In the genomic region with DNA sequence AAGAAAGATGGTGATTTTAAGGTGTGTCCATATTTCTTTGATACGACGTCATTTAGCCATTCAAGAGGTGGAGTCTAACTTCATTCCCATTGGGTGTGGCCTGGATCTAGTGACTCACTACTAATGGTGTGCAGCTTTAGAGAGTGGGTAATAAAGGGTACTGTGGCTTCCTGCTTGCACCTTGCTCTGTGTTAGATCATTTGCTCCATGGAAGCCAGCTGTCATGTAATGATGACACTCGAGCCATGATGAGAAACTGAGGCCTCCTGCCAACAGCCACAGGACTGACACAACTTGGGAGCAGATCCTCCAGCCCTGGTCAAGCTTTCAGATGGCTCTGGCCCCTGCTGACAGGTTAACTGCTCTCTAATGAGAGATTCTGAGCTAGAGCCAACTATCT, we compare ENCODE assay signal across 19 cellular contexts.
DNase-seq lines count a peak whose midpoint lies in the region; ATAC-seq and TF ChIP-seq lines count a peak whose summit lies in the region.
"Had no signal": no experiment of that assay in that cellular context is flagged by ENCODE, and none has a peak within 500 bp of the region (broad histone marks: within the 10 kb centered on the region; RNA-seq: fewer than 3 reads in every experiment).

No MANE protein-coding gene starts in this region.

- no peak overlapping the region for H3K9ac ChIP-seq in mammary epithelial cell (ENCODE audit: insufficient read depth, low read length)
- no peak overlapping the region for H3K9ac ChIP-seq in PC-3 (ENCODE audit: low read length)

- POLR2A ChIA-PET in MCF 10A (lab: Yijun Ruan, JAX) (no interaction called here), PC-3 (lab: Charles Lee; ENCODE audit: unreplicated experiment) (no interaction called here)

- intact Hi-C loops in MCF 10A (cut with micrococcal nuclease) (no loop called here), mammary epithelial cell (cut with micrococcal nuclease) (no loop called here), PC-3 (cut with micrococcal nuclease) (loop anchor here (5.0 kb wide), 1 partner anchor 169 kb away; no protein-coding TSS in a partner anchor), Right ventricle myocardium superior (cut with DNase I) (no loop called here)

- H3K36me3 ChIP-seq in mammary epithelial cell (ENCODE audit: insufficient read depth, low read length) (no peaks in the 10 kb centered on the region), PC-3 (ENCODE audit: low read depth, low read length) (no peaks in the 10 kb centered on the region)
- H3K36me3 ChIP-seq: SJSA1 had no signal

- H3K4me1 ChIP-seq in mammary epithelial cell (ENCODE audit: insufficient read depth, low read length) (no peaks in the 10 kb centered on the region), PC-3 (ENCODE audit: insufficient read depth, low read length) (peaks cover 18% of the 10 kb centered on the region)

- CTCF ChIA-PET in MCF 10A (lab: Yijun Ruan, JAX) (interaction anchor here (0.8 kb wide), 1 partner anchor 44 kb away, joined by 4 read pairs; no protein-coding TSS in a partner anchor), mammary epithelial cell (lab: Charles Lee; ENCODE audit: low non-redundant PET) (no interaction called here), PC-3 (lab: Charles Lee) (no interaction called here)

- ATAC-seq in PC-3, result no peak
- ATAC-seq in HG03378 (IDR thresholded peaks at IDR 0.05; ENCODE audit: unreplicated experiment), result no peak
- no peak for ATAC-seq in Right ventricle myocardium superior (ENCODE audit: poor library complexity)
- ATAC-seq: GM23338 had no signal

- in situ Hi-C loops in mammary epithelial cell (cut with MboI; ENCODE audit: low sequenced_read_pairs in 2 of 2), result no loop called here

- H3K79me2 ChIP-seq in mammary epithelial cell (ENCODE audit: insufficient read depth, low read length) (no peaks in the 10 kb centered on the region), PC-3 (ENCODE audit: low read length) (no peaks in the 10 kb centered on the region)

- H3K9me2 ChIP-seq in PC-3 (replicated peaks; ENCODE audit: low read length), result no peaks in the 10 kb centered on the region

- WGBS in mammary epithelial cell (ENCODE audit: low coverage, missing lambda C conversion rate), result 73% methylated on average over 3 of the region's 3 CpGs

- H2AFZ ChIP-seq in mammary epithelial cell (ENCODE audit: low read depth, low read length), result no peak overlapping the region
- no peak overlapping the region for H2AFZ ChIP-seq in PC-3 (ENCODE audit: low read length)
- H2AFZ ChIP-seq: GM23338 had no signal

- BruUV-seq in MCF 10A (replicated peaks; lab: Mats Ljungman, UMichigan), result no TSS peak
- BruUV-seq in mammary epithelial cell (replicated peaks; lab: Mats Ljungman, UMichigan), result no TSS peak
- no TSS peak for BruUV-seq in PC-3 (replicated peaks; lab: Mats Ljungman, UMichigan)

- H3K9me3 Mint-ChIP-seq in MCF 10A (ENCODE audit: unreplicated experiment), result no peaks in the 10 kb centered on the region
- H3K9me3 Mint-ChIP-seq: GM23338; T-helper 1 cell treated with Interleukin-12 subunit alpha and Interleukin-12 subunit beta and Interleukin-4 antibody, amounts not matched to agents 30 μg/mL and 1 μg/mL, for 36 hours had no signal

- H3K4me2 ChIP-seq in mammary epithelial cell (ENCODE audit: insufficient read depth, low read depth, low read length) (no peak overlapping the region), PC-3 (ENCODE audit: low read length) (no peak overlapping the region)
- H3K4me2 ChIP-seq: GM23338 had no signal

- H3K27ac ChIP-seq in mammary epithelial cell (ENCODE audit: insufficient read depth, low read depth, low read length) (no peak overlapping the region), PC-3 (ENCODE audit: low read length) (no peak overlapping the region)
- H3K27ac ChIP-seq: SJSA1 had no signal

- no peaks in the 10 kb centered on the region for H3F3A ChIP-seq in PC-3 (ENCODE audit: low read length, unreplicated experiment)

- no peaks in the 10 kb centered on the region for H3K36me3 Mint-ChIP-seq in MCF 10A (ENCODE audit: insufficient read depth, unreplicated experiment)
- H3K36me3 Mint-ChIP-seq: CD14-positive monocyte had no signal

- no peaks in the 10 kb centered on the region for H3K27me3 Mint-ChIP-seq in MCF 10A (ENCODE audit: insufficient read depth, unreplicated experiment)

- H3K27me3 ChIP-seq in mammary epithelial cell (ENCODE audit: insufficient read depth, low read length) (no peaks in the 10 kb centered on the region), PC-3 (ENCODE audit: low read length) (no peaks in the 10 kb centered on the region)
- H3K27me3 ChIP-seq: SJSA1 had no signal

- H3K4me3 Mint-ChIP-seq in MCF 10A (ENCODE audit: unreplicated experiment), result no peak overlapping the region
- H3K4me3 Mint-ChIP-seq: CD14-positive monocyte; GM23338; T-helper 1 cell treated with Interleukin-12 subunit alpha and Interleukin-12 subunit beta and Interleukin-4 antibody, amounts not matched to agents 30 μg/mL and 1 μg/mL, for 36 hours had no signal

- H3K9me3 ChIP-seq in mammary epithelial cell (replicated peaks; ENCODE audit: insufficient read depth, low read length) (no peaks in the 10 kb centered on the region), PC-3 (ENCODE audit: low read length) (no peaks in the 10 kb centered on the region)
- H3K9me3 ChIP-seq: SJSA1 had no signal

- no peak for TF ChIP-seq CTCF in MCF 10A (IDR thresholded peaks at IDR 0.05; ENCODE audit: unreplicated experiment)
- no peak for TF ChIP-seq CTCF in mammary epithelial cell (conservative IDR thresholded peaks at IDR 0.05 in 1 of 2, IDR thresholded peaks at IDR 0.05 in 1 of 2; ENCODE audit: extremely low read depth in 1 of 2, insufficient read depth in 1 of 2, low read depth in 1 of 2, low read length in 2 of 2)
- TF ChIP-seq CTCF in PC-3 (conservative IDR thresholded peaks at IDR 0.05; ENCODE audit: low read depth, low read length), result no peak

- H3K27ac Mint-ChIP-seq in MCF 10A (ENCODE audit: low read depth, unreplicated experiment), result no peak overlapping the region
- H3K27ac Mint-ChIP-seq: CD14-positive monocyte; GM23338; T-helper 1 cell treated with Interleukin-12 subunit alpha and Interleukin-12 subunit beta and Interleukin-4 antibody, amounts not matched to agents 30 μg/mL and 1 μg/mL, for 36 hours had no signal

- peaks cover 5% of the 10 kb centered on the region for H3K4me1 Mint-ChIP-seq in MCF 10A (ENCODE audit: insufficient read depth, unreplicated experiment)
- H3K4me1 Mint-ChIP-seq: CD14-positive monocyte, GM23338 had no signal

- no peaks in the 10 kb centered on the region for H4K20me1 ChIP-seq in mammary epithelial cell (ENCODE audit: insufficient read depth, low read length)
- H4K20me1 ChIP-seq in PC-3 (ENCODE audit: low read length), result no peaks in the 10 kb centered on the region

- dilution Hi-C loops in mammary epithelial cell (cut with HindIII; ENCODE audit: low sequenced_read_pairs), result no loop called here

- H3K4me3 ChIP-seq in mammary epithelial cell (replicated peaks in 1 of 3; ENCODE audit: insufficient read depth in 1 of 3, low read depth in 2 of 3, low read length in 3 of 3), result no peak overlapping the region
- no peak overlapping the region for H3K4me3 ChIP-seq in PC-3 (ENCODE audit: low read length)
- H3K4me3 ChIP-seq: GM23338, SJSA1 had no signal

- peak; percentile 1 for DNase-seq in MCF 10A (ENCODE audit: unreplicated experiment)
- no peak for DNase-seq in mammary epithelial cell
- peak; percentile 30 for DNase-seq in PC-3
- peak; percentile 66 for DNase-seq in islet precursor cell
- no peak for DNase-seq in DMS114 treated with DMSO at 0.1 percent for 48 hours (lab: John Stamatoyannopoulos, UW; ENCODE audit: unreplicated experiment)
- no peak for DNase-seq in Right ventricle myocardium superior
- DNase-seq: GDM1; HCEC 1CT; Kasumi-1; NCI-H1092 treated with DMSO at 0.1 percent for 48 hours; NCI-H1436 treated with DMSO at 0.1 percent for 48 hours; NCI-H1930; NCI-H774; NK-92 treated with Interleukin-12 subunit alpha and Interleukin-12 subunit beta, amount 100 ng/mL, for 24 hours had no signal

Comparison
In these comparisons a context has a peak if more than half of its experiments do, and no peak if none do; other contexts are left out.
1. DNase-seq: peak in MCF 10A (single experiment), PC-3 (single experiment) and islet precursor cell (single experiment); none in mammary epithelial cell (single experiment), DMS114 treated with DMSO at 0.1 percent for 48 hours (single experiment) and Right ventricle myocardium superior (single experiment).